1 cellular context compared by ENCODE assay signal in genomic region chr20:63789836-63790571, GRCh38.
TF ChIP-seq lines count a peak whose summit lies in the region.

No MANE protein-coding gene starts in this region.

TF ChIP-seq in HepG2, 621 proteins besides CTCF, POLR2A, EP300 and RAD21 (continued from another document and continues in another):
- TF ChIP-seq ZNF773 (CRISPR knock-in tag; IDR thresholded peaks at IDR 0.05; ENCODE audit: borderline replicate concordance) (no peak), ZNF589 (CRISPR knock-in tag; conservative IDR thresholded peaks at IDR 0.05) (no peak), NR2F2 (IDR thresholded peaks at IDR 0.05; ENCODE audit: borderline replicate concordance, low read depth) (no peak), ZNF235 (CRISPR knock-in tag; IDR thresholded peaks at IDR 0.05; ENCODE audit: borderline replicate concordance) (peak; percentile 70; the same call in 1 of the 2 replicates), ZNF674 (CRISPR knock-in tag; IDR thresholded peaks at IDR 0.05; ENCODE audit: low read depth) (no peak), XRCC5 (optimal IDR thresholded peaks at IDR 0.05; ENCODE audit: low read length) (no peak), ZIK1 (CRISPR knock-in tag; IDR thresholded peaks at IDR 0.05; ENCODE audit: borderline replicate concordance, low read depth) (no peak), ZNF724P (CRISPR knock-in tag; IDR thresholded peaks at IDR 0.05; ENCODE audit: borderline replicate concordance) (0 out of 2 replicates have a peak, but pooled peaks have one; percentile 2), PRMT3 (CRISPR knock-in tag; IDR thresholded peaks at IDR 0.05; ENCODE audit: borderline replicate concordance, low read depth) (no peak), ZNF563 (CRISPR knock-in tag; IDR thresholded peaks at IDR 0.05) (0 out of 2 replicates have a peak, but pooled peaks have one; percentile 11), SMC3 (IDR thresholded peaks at IDR 0.05; ENCODE audit: low read length) (no peak), NFIB (CRISPR knock-in tag; IDR thresholded peaks at IDR 0.05; ENCODE audit: borderline replicate concordance) (no peak), ZKSCAN5 (CRISPR knock-in tag; IDR thresholded peaks at IDR 0.05) (no peak), TRIM24 (CRISPR knock-in tag; IDR thresholded peaks at IDR 0.05) (no peak), TEF (CRISPR knock-in tag; IDR thresholded peaks at IDR 0.05) (no peak), ZNF609 (CRISPR knock-in tag; IDR thresholded peaks at IDR 0.05; ENCODE audit: borderline replicate concordance) (no peak), ZNF772 (CRISPR knock-in tag; IDR thresholded peaks at IDR 0.05) (peak; percentile 28; the same call in 1 of the 2 replicates), ZBTB7B (CRISPR knock-in tag; IDR thresholded peaks at IDR 0.05) (no peak), ZNF615 (CRISPR knock-in tag; IDR thresholded peaks at IDR 0.05; ENCODE audit: borderline replicate concordance) (no peak), CHD2 (IDR thresholded peaks at IDR 0.05; ENCODE audit: low read depth, low read length) (no peak), ZSCAN31 (CRISPR knock-in tag; IDR thresholded peaks at IDR 0.05; ENCODE audit: low read depth) (no peak), MYPOP (CRISPR knock-in tag; IDR thresholded peaks at IDR 0.05) (no peak), PHF20 (CRISPR knock-in tag; IDR thresholded peaks at IDR 0.05) (no peak), ZNF207 (IDR thresholded peaks at IDR 0.05; ENCODE audit: borderline replicate concordance) (no peak), ZNF292 (CRISPR knock-in tag; IDR thresholded peaks at IDR 0.05; ENCODE audit: borderline replicate concordance, low read depth) (no peak), NR2F6 (IDR thresholded peaks at IDR 0.05) (no peak), NR2F6 (CRISPR knock-in tag; IDR thresholded peaks at IDR 0.05) (no peak), HNRNPH1 (optimal IDR thresholded peaks at IDR 0.05; ENCODE audit: low read depth, low read length) (no peak), NR2C2 (CRISPR knock-in tag; IDR thresholded peaks at IDR 0.05; ENCODE audit: borderline replicate concordance) (no peak), ZNF777 (CRISPR knock-in tag; IDR thresholded peaks at IDR 0.05) (no peak)
- TF ChIP-seq, protein P1, sequence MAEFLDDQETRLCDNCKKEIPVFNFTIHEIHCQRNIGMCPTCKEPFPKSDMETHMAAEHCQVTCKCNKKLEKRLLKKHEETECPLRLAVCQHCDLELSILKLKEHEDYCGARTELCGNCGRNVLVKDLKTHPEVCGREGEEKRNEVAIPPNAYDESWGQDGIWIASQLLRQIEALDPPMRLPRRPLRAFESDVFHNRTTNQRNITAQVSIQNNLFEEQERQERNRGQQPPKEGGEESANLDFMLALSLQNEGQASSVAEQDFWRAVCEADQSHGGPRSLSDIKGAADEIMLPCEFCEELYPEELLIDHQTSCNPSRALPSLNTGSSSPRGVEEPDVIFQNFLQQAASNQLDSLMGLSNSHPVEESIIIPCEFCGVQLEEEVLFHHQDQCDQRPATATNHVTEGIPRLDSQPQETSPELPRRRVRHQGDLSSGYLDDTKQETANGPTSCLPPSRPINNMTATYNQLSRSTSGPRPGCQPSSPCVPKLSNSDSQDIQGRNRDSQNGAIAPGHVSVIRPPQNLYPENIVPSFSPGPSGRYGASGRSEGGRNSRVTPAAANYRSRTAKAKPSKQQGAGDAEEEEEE (CRISPR knock-in tag; IDR thresholded peaks at IDR 0.05; ENCODE audit: borderline replicate concordance), result no peak
- TF ChIP-seq, protein P2, sequence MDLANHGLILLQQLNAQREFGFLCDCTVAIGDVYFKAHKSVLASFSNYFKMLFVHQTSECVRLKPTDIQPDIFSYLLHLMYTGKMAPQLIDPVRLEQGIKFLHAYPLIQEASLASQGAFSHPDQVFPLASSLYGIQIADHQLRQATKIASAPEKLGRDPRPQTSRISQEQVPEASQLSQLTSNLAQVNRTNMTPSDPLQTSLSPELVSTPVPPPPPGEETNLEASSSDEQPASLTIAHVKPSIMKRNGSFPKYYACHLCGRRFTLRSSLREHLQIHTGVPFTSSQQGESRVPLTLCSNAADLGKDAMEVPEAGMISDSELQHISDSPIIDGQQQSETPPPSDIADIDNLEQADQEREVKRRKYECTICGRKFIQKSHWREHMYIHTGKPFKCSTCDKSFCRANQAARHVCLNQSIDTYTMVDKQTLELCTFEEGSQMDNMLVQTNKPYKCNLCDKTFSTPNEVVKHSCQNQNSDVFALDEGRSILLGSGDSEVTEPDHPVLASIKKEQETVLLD (CRISPR knock-in tag; IDR thresholded peaks at IDR 0.05; ENCODE audit: low read depth), result no peak
- TF ChIP-seq, protein P3, sequence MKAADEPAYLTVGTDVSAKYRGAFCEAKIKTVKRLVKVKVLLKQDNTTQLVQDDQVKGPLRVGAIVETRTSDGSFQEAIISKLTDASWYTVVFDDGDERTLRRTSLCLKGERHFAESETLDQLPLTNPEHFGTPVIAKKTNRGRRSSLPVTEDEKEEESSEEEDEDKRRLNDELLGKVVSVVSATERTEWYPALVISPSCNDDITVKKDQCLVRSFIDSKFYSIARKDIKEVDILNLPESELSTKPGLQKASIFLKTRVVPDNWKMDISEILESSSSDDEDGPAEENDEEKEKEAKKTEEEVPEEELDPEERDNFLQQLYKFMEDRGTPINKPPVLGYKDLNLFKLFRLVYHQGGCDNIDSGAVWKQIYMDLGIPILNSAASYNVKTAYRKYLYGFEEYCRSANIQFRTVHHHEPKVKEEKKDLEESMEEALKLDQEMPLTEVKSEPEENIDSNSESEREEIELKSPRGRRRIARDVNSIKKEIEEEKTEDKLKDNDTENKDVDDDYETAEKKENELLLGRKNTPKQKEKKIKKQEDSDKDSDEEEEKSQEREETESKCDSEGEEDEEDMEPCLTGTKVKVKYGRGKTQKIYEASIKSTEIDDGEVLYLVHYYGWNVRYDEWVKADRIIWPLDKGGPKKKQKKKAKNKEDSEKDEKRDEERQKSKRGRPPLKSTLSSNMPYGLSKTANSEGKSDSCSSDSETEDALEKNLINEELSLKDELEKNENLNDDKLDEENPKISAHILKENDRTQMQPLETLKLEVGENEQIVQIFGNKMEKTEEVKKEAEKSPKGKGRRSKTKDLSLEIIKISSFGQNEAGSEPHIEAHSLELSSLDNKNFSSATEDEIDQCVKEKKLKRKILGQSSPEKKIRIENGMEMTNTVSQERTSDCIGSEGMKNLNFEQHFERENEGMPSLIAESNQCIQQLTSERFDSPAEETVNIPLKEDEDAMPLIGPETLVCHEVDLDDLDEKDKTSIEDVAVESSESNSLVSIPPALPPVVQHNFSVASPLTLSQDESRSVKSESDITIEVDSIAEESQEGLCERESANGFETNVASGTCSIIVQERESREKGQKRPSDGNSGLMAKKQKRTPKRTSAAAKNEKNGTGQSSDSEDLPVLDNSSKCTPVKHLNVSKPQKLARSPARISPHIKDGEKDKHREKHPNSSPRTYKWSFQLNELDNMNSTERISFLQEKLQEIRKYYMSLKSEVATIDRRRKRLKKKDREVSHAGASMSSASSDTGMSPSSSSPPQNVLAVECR (CRISPR knock-in tag; IDR thresholded peaks at IDR 0.05; ENCODE audit: borderline replicate concordance), result no peak
- TF ChIP-seq, protein P4, sequence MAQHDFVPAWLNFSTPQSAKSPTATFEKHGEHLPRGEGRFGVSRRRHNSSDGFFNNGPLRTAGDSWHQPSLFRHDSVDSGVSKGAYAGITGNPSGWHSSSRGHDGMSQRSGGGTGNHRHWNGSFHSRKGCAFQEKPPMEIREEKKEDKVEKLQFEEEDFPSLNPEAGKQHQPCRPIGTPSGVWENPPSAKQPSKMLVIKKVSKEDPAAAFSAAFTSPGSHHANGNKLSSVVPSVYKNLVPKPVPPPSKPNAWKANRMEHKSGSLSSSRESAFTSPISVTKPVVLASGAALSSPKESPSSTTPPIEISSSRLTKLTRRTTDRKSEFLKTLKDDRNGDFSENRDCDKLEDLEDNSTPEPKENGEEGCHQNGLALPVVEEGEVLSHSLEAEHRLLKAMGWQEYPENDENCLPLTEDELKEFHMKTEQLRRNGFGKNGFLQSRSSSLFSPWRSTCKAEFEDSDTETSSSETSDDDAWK (CRISPR knock-in tag; IDR thresholded peaks at IDR 0.05), result no peak
- TF ChIP-seq, protein P5, sequence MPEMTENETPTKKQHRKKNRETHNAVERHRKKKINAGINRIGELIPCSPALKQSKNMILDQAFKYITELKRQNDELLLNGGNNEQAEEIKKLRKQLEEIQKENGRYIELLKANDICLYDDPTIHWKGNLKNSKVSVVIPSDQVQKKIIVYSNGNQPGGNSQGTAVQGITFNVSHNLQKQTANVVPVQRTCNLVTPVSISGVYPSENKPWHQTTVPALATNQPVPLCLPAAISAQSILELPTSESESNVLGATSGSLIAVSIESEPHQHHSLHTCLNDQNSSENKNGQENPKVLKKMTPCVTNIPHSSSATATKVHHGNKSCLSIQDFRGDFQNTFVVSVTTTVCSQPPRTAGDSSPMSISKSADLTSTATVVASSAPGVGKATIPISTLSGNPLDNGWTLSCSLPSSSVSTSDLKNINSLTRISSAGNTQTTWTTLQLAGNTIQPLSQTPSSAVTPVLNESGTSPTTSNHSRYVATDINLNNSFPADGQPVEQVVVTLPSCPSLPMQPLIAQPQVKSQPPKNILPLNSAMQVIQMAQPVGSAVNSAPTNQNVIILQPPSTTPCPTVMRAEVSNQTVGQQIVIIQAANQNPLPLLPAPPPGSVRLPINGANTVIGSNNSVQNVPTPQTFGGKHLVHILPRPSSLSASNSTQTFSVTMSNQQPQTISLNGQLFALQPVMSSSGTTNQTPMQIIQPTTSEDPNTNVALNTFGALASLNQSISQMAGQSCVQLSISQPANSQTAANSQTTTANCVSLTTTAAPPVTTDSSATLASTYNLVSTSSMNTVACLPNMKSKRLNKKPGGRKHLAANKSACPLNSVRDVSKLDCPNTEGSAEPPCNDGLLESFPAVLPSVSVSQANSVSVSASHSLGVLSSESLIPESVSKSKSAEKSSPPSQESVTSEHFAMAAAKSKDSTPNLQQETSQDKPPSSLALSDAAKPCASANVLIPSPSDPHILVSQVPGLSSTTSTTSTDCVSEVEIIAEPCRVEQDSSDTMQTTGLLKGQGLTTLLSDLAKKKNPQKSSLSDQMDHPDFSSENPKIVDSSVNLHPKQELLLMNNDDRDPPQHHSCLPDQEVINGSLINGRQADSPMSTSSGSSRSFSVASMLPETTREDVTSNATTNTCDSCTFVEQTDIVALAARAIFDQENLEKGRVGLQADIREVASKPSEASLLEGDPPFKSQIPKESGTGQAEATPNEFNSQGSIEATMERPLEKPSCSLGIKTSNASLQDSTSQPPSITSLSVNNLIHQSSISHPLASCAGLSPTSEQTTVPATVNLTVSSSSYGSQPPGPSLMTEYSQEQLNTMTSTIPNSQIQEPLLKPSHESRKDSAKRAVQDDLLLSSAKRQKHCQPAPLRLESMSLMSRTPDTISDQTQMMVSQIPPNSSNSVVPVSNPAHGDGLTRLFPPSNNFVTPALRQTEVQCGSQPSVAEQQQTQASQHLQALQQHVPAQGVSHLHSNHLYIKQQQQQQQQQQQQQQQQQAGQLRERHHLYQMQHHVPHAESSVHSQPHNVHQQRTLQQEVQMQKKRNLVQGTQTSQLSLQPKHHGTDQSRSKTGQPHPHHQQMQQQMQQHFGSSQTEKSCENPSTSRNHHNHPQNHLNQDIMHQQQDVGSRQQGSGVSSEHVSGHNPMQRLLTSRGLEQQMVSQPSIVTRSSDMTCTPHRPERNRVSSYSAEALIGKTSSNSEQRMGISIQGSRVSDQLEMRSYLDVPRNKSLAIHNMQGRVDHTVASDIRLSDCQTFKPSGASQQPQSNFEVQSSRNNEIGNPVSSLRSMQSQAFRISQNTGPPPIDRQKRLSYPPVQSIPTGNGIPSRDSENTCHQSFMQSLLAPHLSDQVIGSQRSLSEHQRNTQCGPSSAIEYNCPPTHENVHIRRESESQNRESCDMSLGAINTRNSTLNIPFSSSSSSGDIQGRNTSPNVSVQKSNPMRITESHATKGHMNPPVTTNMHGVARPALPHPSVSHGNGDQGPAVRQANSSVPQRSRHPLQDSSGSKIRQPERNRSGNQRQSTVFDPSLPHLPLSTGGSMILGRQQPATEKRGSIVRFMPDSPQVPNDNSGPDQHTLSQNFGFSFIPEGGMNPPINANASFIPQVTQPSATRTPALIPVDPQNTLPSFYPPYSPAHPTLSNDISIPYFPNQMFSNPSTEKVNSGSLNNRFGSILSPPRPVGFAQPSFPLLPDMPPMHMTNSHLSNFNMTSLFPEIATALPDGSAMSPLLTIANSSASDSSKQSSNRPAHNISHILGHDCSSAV (CRISPR knock-in tag; IDR thresholded peaks at IDR 0.05; ENCODE audit: borderline replicate concordance), result no peak
